Comparison of ENCODE assay signal across 25 cellular contexts in the genomic region with DNA sequence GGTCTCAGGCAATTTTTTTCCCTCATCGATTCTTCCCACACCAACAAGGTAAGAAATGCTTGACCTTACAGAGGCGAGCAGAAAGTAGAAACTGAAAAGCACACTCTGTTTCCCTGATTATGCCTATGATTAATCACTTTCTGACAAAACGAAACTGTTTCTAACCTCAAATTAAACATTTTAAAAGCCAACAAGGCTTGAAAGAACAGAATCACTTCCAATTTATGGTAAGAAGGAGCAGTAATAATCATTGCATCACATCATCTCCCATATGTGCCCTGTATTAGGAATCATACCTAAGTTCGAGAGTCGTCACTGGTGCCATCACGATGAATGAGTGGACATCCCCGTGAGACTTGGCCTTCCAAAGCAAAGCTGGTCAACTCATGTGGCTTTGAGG. TPM values are rescaled to one million over a fixed set of nuclear protein-coding genes. Genes with fewer than 3 reads are reported as not detected.
DNase-seq lines count a peak whose midpoint lies in the region; ATAC-seq and TF ChIP-seq lines count a peak whose summit lies in the region.
"Had no signal": no experiment of that assay in that cellular context is flagged by ENCODE, and none has a peak within 500 bp of the region (broad histone marks: within the 10 kb centered on the region; RNA-seq: fewer than 3 reads in every experiment).

No MANE protein-coding gene starts in this region.

- H3K27me3 ChIP-seq in MM.1S (replicated peaks; ENCODE audit: insufficient read depth, low read length), result no peaks in the 10 kb centered on the region
- H3K27me3 ChIP-seq in HAP-1 (ENCODE audit: low read depth), result no peaks in the 10 kb centered on the region
- H3K27me3 ChIP-seq: foreskin keratinocyte, SJCRH30, vagina had no signal

- peak; percentile 46 to 56 for ATAC-seq in activated T-cell treated with anti-CD3 and anti-CD28 coated beads, Interleukin-2, amount 50 U/mL, for 4 hours
- ATAC-seq in stimulated activated naive B cell treated with anti-CD40 and anti-IgM and Interleukin-4, amounts not matched to agents 10 μg/mL and 1 μg/mL and 100 μg/mL, for 72 hours (replicated peaks), result peak; percentile 37 to 45
- ATAC-seq: foreskin keratinocyte; left lung; naive thymus-derived CD8-positive, alpha-beta T cell; right cardiac atrium had no signal

- in situ Hi-C loops in HAP-1 (cut with MboI; ENCODE audit: low sequenced_read_pairs), result no loop called here

- DNase-seq in activated T-cell treated with anti-CD3 and anti-CD28 coated beads, Interleukin-2, amount 50 U/mL, for 4 hours, result no peak
- DNase-seq in activated T-cell treated with anti-CD3 and anti-CD28 coated beads for 4 hours, result no peak
- DNase-seq in MM.1S, result no peak
- DNase-seq in activated naive CD8-positive, alpha-beta T cell treated with anti-CD3 and anti-CD28 coated beads for 36 hours, result no peak
- DNase-seq in stimulated activated naive B cell treated with anti-CD40 and anti-IgM and Interleukin-4, amounts not matched to agents 10 μg/mL and 1 μg/mL and 100 μg/mL, for 72 hours, result no peak
- no peak for DNase-seq in HAP-1 (ENCODE audit: low spot score in 2 of 2)
- no peak for DNase-seq in RPMI8226
- DNase-seq: activated gamma-delta T cell; DMS 273 treated with DMSO at 0.1 percent for 48 hours; foreskin keratinocyte; immature natural killer cell; left lung; naive thymus-derived CD8-positive, alpha-beta T cell; NCI-H446; right cardiac atrium; SJCRH30 had no signal

- H3K36me3 ChIP-seq in MM.1S (replicated peaks; ENCODE audit: insufficient read depth, low read length) (no peaks in the 10 kb centered on the region), HAP-1 (replicated peaks) (no peaks in the 10 kb centered on the region)
- H3K36me3 ChIP-seq: left lung, SJCRH30, vagina had no signal

- no peak overlapping the region for H3K9ac ChIP-seq in MM.1S (ENCODE audit: low read length)

- no peak overlapping the region for H3K27ac ChIP-seq in MM.1S (ENCODE audit: low read length)
- H3K27ac ChIP-seq: foreskin keratinocyte, HL-60, left lung, SJCRH30, vagina, VCaP had no signal

- H3K79me2 ChIP-seq in MM.1S (ENCODE audit: low read length), result no peaks in the 10 kb centered on the region

- H3K27me3 Mint-ChIP-seq in activated T-cell treated with anti-CD3 and anti-CD28 coated beads, Interleukin-2, amount 50 U/mL, for 4 hours (ENCODE audit: low read depth), result peaks cover 9% of the 10 kb centered on the region
- H3K27me3 Mint-ChIP-seq in activated naive CD8-positive, alpha-beta T cell treated with anti-CD3 and anti-CD28 coated beads for 36 hours, result peaks cover 18% of the 10 kb centered on the region
- H3K27me3 Mint-ChIP-seq in stimulated activated naive B cell treated with anti-CD40 and anti-IgM and Interleukin-4, amounts not matched to agents 10 μg/mL and 1 μg/mL and 100 μg/mL, for 72 hours, result peaks cover 8 to 16% of the 10 kb centered on the region in 2 donors

- H3K9me3 ChIP-seq in MM.1S (replicated peaks; ENCODE audit: insufficient read depth, low read length) (no peaks in the 10 kb centered on the region), HAP-1 (no peaks in the 10 kb centered on the region)
- H3K9me3 ChIP-seq: left lung, vagina had no signal

- H3K4me1 Mint-ChIP-seq in activated T-cell treated with anti-CD3 and anti-CD28 coated beads, Interleukin-2, amount 50 U/mL, for 4 hours (ENCODE audit: low read depth), result peaks cover 45% of the 10 kb centered on the region
- peaks cover 52% of the 10 kb centered on the region for H3K4me1 Mint-ChIP-seq in activated naive CD8-positive, alpha-beta T cell treated with anti-CD3 and anti-CD28 coated beads for 36 hours
- H3K4me1 Mint-ChIP-seq in stimulated activated naive B cell treated with anti-CD40 and anti-IgM and Interleukin-4, amounts not matched to agents 10 μg/mL and 1 μg/mL and 100 μg/mL, for 72 hours, result peaks cover 14 to 28% of the 10 kb centered on the region in 2 donors

- H3K4me2 ChIP-seq in MM.1S (ENCODE audit: low read depth, low read length), result peak overlapping the region; percentile 27

- H3K4me3 ChIP-seq in MM.1S (ENCODE audit: low read length) (no peak overlapping the region), HAP-1 (no peak overlapping the region)
- H3K4me3 ChIP-seq: left lung, SJCRH30, vagina had no signal

- H3K4me1 ChIP-seq in MM.1S (ENCODE audit: low read length) (peaks cover 31% of the 10 kb centered on the region), HAP-1 (no peaks in the 10 kb centered on the region)
- H3K4me1 ChIP-seq: foreskin keratinocyte, left lung, SJCRH30, vagina had no signal

- H3F3A ChIP-seq in MM.1S (ENCODE audit: insufficient read depth, low read length), result peaks cover 6% of the 10 kb centered on the region; the same call in 1 of the 2 replicates

- no peaks in the 10 kb centered on the region for H3K36me3 Mint-ChIP-seq in activated T-cell treated with anti-CD3 and anti-CD28 coated beads, Interleukin-2, amount 50 U/mL, for 4 hours (ENCODE audit: insufficient read depth)
- no peaks in the 10 kb centered on the region for H3K36me3 Mint-ChIP-seq in activated naive CD8-positive, alpha-beta T cell treated with anti-CD3 and anti-CD28 coated beads for 36 hours
- no peaks in the 10 kb centered on the region for H3K36me3 Mint-ChIP-seq in stimulated activated naive B cell treated with anti-CD40 and anti-IgM and Interleukin-4, amounts not matched to agents 10 μg/mL and 1 μg/mL and 100 μg/mL, for 72 hours
- H3K36me3 Mint-ChIP-seq: CD14-positive monocyte; immature natural killer cell; naive thymus-derived CD8-positive, alpha-beta T cell had no signal

- no peak overlapping the region for H3K4me3 Mint-ChIP-seq in activated T-cell treated with anti-CD3 and anti-CD28 coated beads, Interleukin-2, amount 50 U/mL, for 4 hours
- no peak overlapping the region for H3K4me3 Mint-ChIP-seq in activated naive CD8-positive, alpha-beta T cell treated with anti-CD3 and anti-CD28 coated beads for 36 hours
- H3K4me3 Mint-ChIP-seq in stimulated activated naive B cell treated with anti-CD40 and anti-IgM and Interleukin-4, amounts not matched to agents 10 μg/mL and 1 μg/mL and 100 μg/mL, for 72 hours, result no peak overlapping the region
- H3K4me3 Mint-ChIP-seq: CD14-positive monocyte; T-helper 1 cell treated with Interleukin-12 subunit alpha and Interleukin-12 subunit beta and Interleukin-4 antibody, amounts not matched to agents 30 μg/mL and 1 μg/mL, for 36 hours had no signal

- no peaks in the 10 kb centered on the region for H4K20me1 ChIP-seq in MM.1S (ENCODE audit: insufficient read depth, low read length)

- H3K9me2 ChIP-seq in MM.1S (replicated peaks; ENCODE audit: insufficient read depth, low read length), result no peaks in the 10 kb centered on the region

- H2AFZ ChIP-seq in MM.1S (ENCODE audit: low read length), result no peak overlapping the region

- H3K27ac Mint-ChIP-seq in activated naive CD8-positive, alpha-beta T cell treated with anti-CD3 and anti-CD28 coated beads for 36 hours, result peak overlapping the region; percentile 74
- H3K27ac Mint-ChIP-seq in stimulated activated naive B cell treated with anti-CD40 and anti-IgM and Interleukin-4, amounts not matched to agents 10 μg/mL and 1 μg/mL and 100 μg/mL, for 72 hours, result no peak overlapping the region
- H3K27ac Mint-ChIP-seq: CD14-positive monocyte; naive thymus-derived CD8-positive, alpha-beta T cell; T-helper 1 cell treated with Interleukin-12 subunit alpha and Interleukin-12 subunit beta and Interleukin-4 antibody, amounts not matched to agents 30 μg/mL and 1 μg/mL, for 36 hours had no signal

- no peak for TF ChIP-seq CTCF in MM.1S (IDR thresholded peaks at IDR 0.05; ENCODE audit: low read length)

- H3K9me3 Mint-ChIP-seq in activated T-cell treated with anti-CD3 and anti-CD28 coated beads, Interleukin-2, amount 50 U/mL, for 4 hours, result no peaks in the 10 kb centered on the region
- H3K9me3 Mint-ChIP-seq in activated naive CD8-positive, alpha-beta T cell treated with anti-CD3 and anti-CD28 coated beads for 36 hours, result no peaks in the 10 kb centered on the region
- H3K9me3 Mint-ChIP-seq in stimulated activated naive B cell treated with anti-CD40 and anti-IgM and Interleukin-4, amounts not matched to agents 10 μg/mL and 1 μg/mL and 100 μg/mL, for 72 hours, result no peaks in the 10 kb centered on the region
- H3K9me3 Mint-ChIP-seq: CD14-positive monocyte; T-helper 1 cell treated with Interleukin-12 subunit alpha and Interleukin-12 subunit beta and Interleukin-4 antibody, amounts not matched to agents 30 μg/mL and 1 μg/mL, for 36 hours had no signal

RNA-seq across cellular contexts. Expression of a gene that starts 12.5 kb away (rescaled TPM):
- 1 to 10 TPM in 2 of 3 donors, under 1 TPM in 1; 0.56 to 2.8 (median 1.7) TPM for total RNA-seq in activated T-cell treated with anti-CD3 and anti-CD28 coated beads, Interleukin-2, amount 50 U/mL, for 4 hours
- not detected for total RNA-seq in activated naive CD8-positive, alpha-beta T cell treated with anti-CD3 and anti-CD28 coated beads for 36 hours
- total RNA-seq: chondrocyte; epithelial cell of proximal tubule; foreskin keratinocyte; naive thymus-derived CD8-positive, alpha-beta T cell; osteocyte; right cardiac atrium; SJCRH30; temporal lobe; vagina had no signal
